Comparison of ENCODE assay signal across 25 cellular contexts in genomic region chrX:74578137-74578536, GRCh38. TPM values are rescaled to one million over a fixed set of nuclear protein-coding genes. Genes with fewer than 3 reads are reported as not detected.
DNase-seq lines count a peak whose midpoint lies in the region; ATAC-seq lines count a peak whose summit lies in the region.
"Had no signal": no experiment of that assay in that cellular context is flagged by ENCODE, and none has a peak within 500 bp of the region (broad histone marks: within the 10 kb centered on the region; RNA-seq: fewer than 3 reads in every experiment).

No MANE protein-coding gene starts in this region.

- peaks cover 19% of the 10 kb centered on the region for H3K4me1 Mint-ChIP-seq in stimulated activated naive CD8-positive, alpha-beta T cell treated with anti-CD3 and anti-CD28 coated beads, Interleukin-15, Interleukin-2, amounts not matched to agents 100 ng/mL and 50 ng/mL, for 24 hours (ENCODE audit: low read depth)
- H3K4me1 Mint-ChIP-seq: neural crest cell had no signal

- no peaks in the 10 kb centered on the region for H3K9me3 Mint-ChIP-seq in activated naive CD4-positive, alpha-beta T cell treated with anti-CD3 and anti-CD28 coated beads, Interleukin-2, amount 50 U/mL, for 72 hours
- H3K9me3 Mint-ChIP-seq in stimulated activated naive CD8-positive, alpha-beta T cell treated with anti-CD3 and anti-CD28 coated beads, Interleukin-15, Interleukin-2, amounts not matched to agents 100 ng/mL and 50 ng/mL, for 24 hours: no peaks in the 10 kb centered on the region

- no peak overlapping the region for H3K4me3 Mint-ChIP-seq in stimulated activated naive CD8-positive, alpha-beta T cell treated with anti-CD3 and anti-CD28 coated beads, Interleukin-15, Interleukin-2, amounts not matched to agents 100 ng/mL and 50 ng/mL, for 24 hours
- H3K4me3 Mint-ChIP-seq: neural crest cell had no signal

- H3K36me3 Mint-ChIP-seq in activated naive CD4-positive, alpha-beta T cell treated with anti-CD3 and anti-CD28 coated beads, Interleukin-2, amount 50 U/mL, for 72 hours: no peaks in the 10 kb centered on the region
- H3K36me3 Mint-ChIP-seq in stimulated activated naive CD8-positive, alpha-beta T cell treated with anti-CD3 and anti-CD28 coated beads, Interleukin-15, Interleukin-2, amounts not matched to agents 100 ng/mL and 50 ng/mL, for 24 hours (ENCODE audit: low read depth): no peaks in the 10 kb centered on the region

- no peaks in the 10 kb centered on the region for H3K27me3 Mint-ChIP-seq in stimulated activated naive CD8-positive, alpha-beta T cell treated with anti-CD3 and anti-CD28 coated beads, Interleukin-15, Interleukin-2, amounts not matched to agents 100 ng/mL and 50 ng/mL, for 24 hours

- ATAC-seq in activated naive CD4-positive, alpha-beta T cell treated with anti-CD3 and anti-CD28 coated beads, Interleukin-2, amount 50 U/mL, for 72 hours: peak; percentile 95
- ATAC-seq in GM21529 (IDR thresholded peaks at IDR 0.05; ENCODE audit: unreplicated experiment) (peak; percentile 47), HG03175 (IDR thresholded peaks at IDR 0.05; ENCODE audit: unreplicated experiment) (no peak)
- ATAC-seq: esophagus mucosa, foreskin keratinocyte, right lobe of liver had no signal

- peak overlapping the region; percentile 44 to 84 for H3K27ac Mint-ChIP-seq in activated naive CD4-positive, alpha-beta T cell treated with anti-CD3 and anti-CD28 coated beads, Interleukin-2, amount 50 U/mL, for 72 hours
- H3K27ac Mint-ChIP-seq in stimulated activated naive CD8-positive, alpha-beta T cell treated with anti-CD3 and anti-CD28 coated beads, Interleukin-15, Interleukin-2, amounts not matched to agents 100 ng/mL and 50 ng/mL, for 24 hours: peak overlapping the region; percentile 78

- peak in 1 of 2 donors; percentile 7 for DNase-seq in activated naive CD4-positive, alpha-beta T cell treated with anti-CD3 and anti-CD28 coated beads, Interleukin-2, amount 50 U/mL, for 72 hours (ENCODE audit: low spot score in 2 of 2)
- DNase-seq in activated naive CD4-positive, alpha-beta T cell treated with Interleukin-2 at 50 U/mL for 16 hours: no peak
- DNase-seq in activated T-cell treated with anti-CD3 and anti-CD28 coated beads, Interleukin-2, amount 50 U/mL, for 48 hours: peak; percentile 29 to 30
- DNase-seq in foreskin melanocyte: no peak
- DNase-seq: activated gamma-delta T cell treated with Interleukin-2 at 50 U/mL for 16 hours, amygdala, C1 segment of cervical spinal cord, Caco-2, colonic mucosa, DMS79 treated with DMSO at 0.1 percent for 48 hours, foreskin keratinocyte, mammary epithelial cell, NCI-H1694 treated with DMSO at 0.1 percent for 48 hours, NCI-H2171, NCI-H510A treated with DMSO at 0.1 percent for 48 hours, PC-9, posterior cingulate gyrus, right lobe of liver, SHP77, T-helper 9 cell had no signal

RNA-seq across cellular contexts. Expression of gene RLIM, which starts 36.3 kb away (rescaled TPM):
- 10 to 100 TPM; 36.3 to 58.6 TPM for total RNA-seq in activated naive CD4-positive, alpha-beta T cell treated with anti-CD3 and anti-CD28 coated beads, Interleukin-2, amount 50 U/mL, for 72 hours

Comparison
In these comparisons a context has a peak if more than half of its experiments do, and no peak if none do; other contexts are left out.
1. DNase-seq: peak in activated T-cell treated with anti-CD3 and anti-CD28 coated beads, Interleukin-2, amount 50 U/mL, for 48 hours (2 of 2); none in activated naive CD4-positive, alpha-beta T cell treated with Interleukin-2 at 50 U/mL for 16 hours (single experiment) and foreskin melanocyte (single experiment).